1 cellular context compared by ENCODE assay signal in the genomic region with DNA sequence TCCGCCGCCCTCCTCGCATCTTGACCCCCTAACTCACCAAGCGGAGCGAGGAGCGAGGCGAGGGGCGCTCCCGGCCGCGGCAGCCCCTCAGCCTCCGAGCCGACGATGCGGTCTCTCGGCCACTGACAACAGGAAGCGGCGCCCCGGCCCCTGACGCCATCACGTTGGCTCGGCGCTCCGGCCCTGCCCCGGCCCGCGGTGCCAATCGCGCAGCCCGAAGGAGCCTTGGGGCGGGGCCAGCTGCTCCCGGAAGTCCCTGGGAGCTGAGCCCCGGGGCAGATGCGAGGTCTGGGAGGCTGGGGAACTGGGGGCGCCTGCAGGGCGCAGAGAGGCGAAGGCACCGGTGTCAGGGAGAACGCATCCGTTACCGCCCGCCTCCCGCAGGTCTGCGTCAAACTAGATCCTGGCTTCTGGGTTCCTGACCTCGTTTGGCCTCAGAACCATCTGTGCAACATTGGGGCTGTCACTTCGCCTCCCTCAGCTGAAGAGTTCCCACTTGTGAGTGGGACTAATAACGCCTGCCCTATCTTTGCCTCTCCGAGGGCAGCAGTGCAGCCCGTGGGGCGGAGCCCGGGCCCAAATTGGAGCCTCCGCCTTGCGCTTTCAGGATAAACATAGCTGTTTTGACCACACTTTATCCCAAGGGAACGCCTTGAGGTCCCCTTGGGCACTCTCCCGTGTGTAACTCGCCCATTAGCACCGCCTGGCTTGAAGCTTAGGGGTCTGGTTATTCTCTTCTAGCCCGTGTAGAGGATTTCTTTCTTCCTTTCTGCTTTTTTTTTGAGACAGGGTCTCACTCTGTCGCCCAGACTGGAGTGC.
TF ChIP-seq lines count a peak whose summit lies in the region.

Gene PLEKHM1, minus strand, starts transcription at position 107 of the 819 bp plus-strand sequence. CDS start 8,237 bp downstream, outside the sequence.

TF ChIP-seq in GM12878, 131 proteins besides CTCF, POLR2A, EP300 and RAD21 (continued from another document):
- TF ChIP-seq NKRF (conservative IDR thresholded peaks at IDR 0.05) (peak; percentile 66), BHLHE40 (IDR thresholded peaks at IDR 0.05; ENCODE audit: borderline replicate concordance in 1 of 2, low read depth in 2 of 2, low read length in 1 of 2) (peak in 1 of 2 experiments; percentile 39; a peak in 2 of 4 replicates), CREB1 (IDR thresholded peaks at IDR 0.05; ENCODE audit: low read depth) (peak; percentile 60; the same call in 1 of the 2 replicates), GATAD2B (conservative IDR thresholded peaks at IDR 0.05; ENCODE audit: low read depth) (peak; percentile 50; the same call in 1 of the 2 replicates), TAF1 (IDR thresholded peaks at IDR 0.05; ENCODE audit: borderline replicate concordance, low read depth, low read length) (0 out of 2 replicates have a peak, but pooled peaks have one; percentile 24), MEF2B (IDR thresholded peaks at IDR 0.05; ENCODE audit: partially characterized antibody, poor library complexity, severe bottlenecking) (peak; percentile 66)
- TF ChIP-seq, protein P1, sequence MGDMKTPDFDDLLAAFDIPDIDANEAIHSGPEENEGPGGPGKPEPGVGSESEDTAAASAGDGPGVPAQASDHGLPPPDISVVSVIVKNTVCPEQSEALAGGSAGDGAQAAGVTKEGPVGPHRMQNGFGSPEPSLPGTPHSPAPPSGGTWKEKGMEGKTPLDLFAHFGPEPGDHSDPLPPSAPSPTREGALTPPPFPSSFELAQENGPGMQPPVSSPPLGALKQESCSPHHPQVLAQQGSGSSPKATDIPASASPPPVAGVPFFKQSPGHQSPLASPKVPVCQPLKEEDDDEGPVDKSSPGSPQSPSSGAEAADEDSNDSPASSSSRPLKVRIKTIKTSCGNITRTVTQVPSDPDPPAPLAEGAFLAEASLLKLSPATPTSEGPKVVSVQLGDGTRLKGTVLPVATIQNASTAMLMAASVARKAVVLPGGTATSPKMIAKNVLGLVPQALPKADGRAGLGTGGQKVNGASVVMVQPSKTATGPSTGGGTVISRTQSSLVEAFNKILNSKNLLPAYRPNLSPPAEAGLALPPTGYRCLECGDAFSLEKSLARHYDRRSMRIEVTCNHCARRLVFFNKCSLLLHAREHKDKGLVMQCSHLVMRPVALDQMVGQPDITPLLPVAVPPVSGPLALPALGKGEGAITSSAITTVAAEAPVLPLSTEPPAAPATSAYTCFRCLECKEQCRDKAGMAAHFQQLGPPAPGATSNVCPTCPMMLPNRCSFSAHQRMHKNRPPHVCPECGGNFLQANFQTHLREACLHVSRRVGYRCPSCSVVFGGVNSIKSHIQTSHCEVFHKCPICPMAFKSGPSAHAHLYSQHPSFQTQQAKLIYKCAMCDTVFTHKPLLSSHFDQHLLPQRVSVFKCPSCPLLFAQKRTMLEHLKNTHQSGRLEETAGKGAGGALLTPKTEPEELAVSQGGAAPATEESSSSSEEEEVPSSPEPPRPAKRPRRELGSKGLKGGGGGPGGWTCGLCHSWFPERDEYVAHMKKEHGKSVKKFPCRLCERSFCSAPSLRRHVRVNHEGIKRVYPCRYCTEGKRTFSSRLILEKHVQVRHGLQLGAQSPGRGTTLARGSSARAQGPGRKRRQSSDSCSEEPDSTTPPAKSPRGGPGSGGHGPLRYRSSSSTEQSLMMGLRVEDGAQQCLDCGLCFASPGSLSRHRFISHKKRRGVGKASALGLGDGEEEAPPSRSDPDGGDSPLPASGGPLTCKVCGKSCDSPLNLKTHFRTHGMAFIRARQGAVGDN (IDR thresholded peaks at IDR 0.05), result 0 out of 2 replicates have a peak, but pooled peaks have one; percentile 38
TF ChIP-seq in GM12878: peak in this region for 13; not testable (repeated sequence) for 118.
